13 cellular contexts compared by ENCODE assay signal in the genomic region with DNA sequence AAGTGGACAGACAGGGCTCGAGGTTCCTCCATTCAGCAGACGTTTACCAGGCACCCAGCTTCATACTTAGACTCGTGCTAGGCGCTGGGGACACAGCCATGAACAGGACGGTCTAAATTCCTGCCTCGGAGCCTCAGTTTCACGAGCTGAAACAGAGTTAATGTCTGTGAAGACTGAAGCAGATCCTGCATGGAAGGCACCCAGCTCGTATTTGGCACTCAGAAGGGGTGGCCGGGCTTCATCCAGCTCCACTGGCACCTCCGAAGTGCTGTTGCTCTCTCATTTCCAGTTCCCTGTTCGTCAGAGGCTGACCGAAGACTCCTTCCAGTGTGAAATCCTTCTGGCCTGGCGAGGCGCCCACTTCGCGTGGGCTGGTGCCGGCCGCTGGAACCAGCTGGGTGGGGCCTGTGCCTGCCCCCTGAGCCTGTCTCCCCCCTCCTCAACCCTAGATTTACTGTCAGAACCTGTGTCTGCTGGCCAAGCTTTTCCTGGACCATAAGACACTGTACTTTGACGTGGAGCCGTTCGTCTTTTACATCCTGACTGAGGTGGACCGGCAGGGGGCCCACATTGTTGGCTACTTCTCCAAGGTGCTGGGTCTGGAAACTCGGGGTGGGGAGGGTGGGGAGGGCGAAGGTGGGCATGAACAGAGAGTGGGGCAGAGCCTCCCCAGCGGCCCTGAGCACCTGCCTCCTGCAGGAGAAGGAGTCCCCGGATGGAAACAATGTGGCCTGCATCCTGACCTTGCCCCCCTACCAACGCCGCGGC. TPM values are rescaled to one million over a fixed set of nuclear protein-coding genes. Genes with fewer than 3 reads are reported as not detected.
DNase-seq lines count a peak whose midpoint lies in the region; ATAC-seq, FAIRE-seq and TF ChIP-seq lines count a peak whose summit lies in the region.
"Had no signal": no experiment of that assay in that cellular context is flagged by ENCODE, and none has a peak within 500 bp of the region (broad histone marks: within the 10 kb centered on the region; RNA-seq: fewer than 3 reads in every experiment).

No MANE protein-coding gene starts in this region.

- peaks cover 71% of the 10 kb centered on the region for H3K4me1 Mint-ChIP-seq in Calu3 (ENCODE audit: low read depth, unreplicated experiment)
- H3K4me1 Mint-ChIP-seq in neural progenitor cell: peaks cover 14% of the 10 kb centered on the region
- H3K4me1 Mint-ChIP-seq: activated B cell treated with CpG ODN at 0.5 μM for 24 hours had no signal

- H3K27ac Mint-ChIP-seq in Calu3 (ENCODE audit: unreplicated experiment) (peak overlapping the region; percentile 93), neural progenitor cell (no peak overlapping the region)
- H3K27ac Mint-ChIP-seq: activated B cell treated with CpG ODN at 0.5 μM for 24 hours had no signal

- in situ Hi-C loops in K562 (cut with MboI): no loop called here

- no peak for TF ChIP-seq POLR2A in K562 (conservative IDR thresholded peaks at IDR 0.05)

- H3K4me2 ChIP-seq in K562 (ENCODE audit: insufficient read depth, low read length) (no peak overlapping the region), skeletal muscle satellite cell (ENCODE audit: low read length) (peak overlapping the region; percentile 50), neural progenitor cell (no peak overlapping the region)

- H3K9me1 ChIP-seq in K562 (ENCODE audit: control insufficient read depth, insufficient read depth, low read length): no peaks in the 10 kb centered on the region

- peak; percentile 47 for DNase-seq in Calu3
- no peak for DNase-seq in K562 (ENCODE audit: extremely low read depth in 1 of 4, low spot score in 3 of 4)
- no peak for DNase-seq in left lobe of liver (ENCODE audit: low spot score)
- DNase-seq in NCI-H1092 (lab: John Stamatoyannopoulos, UW): no peak
- no peak for DNase-seq in stimulated activated naive CD8-positive, alpha-beta T cell treated with anti-CD3 and anti-CD28 coated beads, Interleukin-15, Interleukin-2, amounts not matched to agents 100 U/mL and 50 U/mL, for 24 hours
- DNase-seq in neural progenitor cell (ENCODE audit: low spot score): no peak
- no peak for DNase-seq in WERI-Rb-1
- DNase-seq: activated B cell treated with CpG ODN at 0.5 μM for 24 hours, NCI-H187 treated with DMSO at 0.1 percent for 48 hours had no signal

- WGBS in K562 (ENCODE audit: insufficient coverage, low coverage, missing lambda C conversion rate): 84% methylated on average over 27 of the region's 29 CpGs

- BruUV-seq in Calu3 (replicated peaks; lab: Mats Ljungman, UMichigan) (no TSS peak), K562 (replicated peaks; lab: Mats Ljungman, UMichigan) (no TSS peak)

- H3K9me3 Mint-ChIP-seq in Calu3 (ENCODE audit: low read depth, unreplicated experiment) (no peaks in the 10 kb centered on the region), neural progenitor cell (no peaks in the 10 kb centered on the region)
- H3K9me3 Mint-ChIP-seq: activated B cell treated with CpG ODN at 0.5 μM for 24 hours had no signal

- no peak for FAIRE-seq in K562 (lab: Jason Lieb, UNC)
- FAIRE-seq: endometrium had no signal

- H3K27me3 Mint-ChIP-seq in Calu3 (ENCODE audit: unreplicated experiment): no peaks in the 10 kb centered on the region
- H3K27me3 Mint-ChIP-seq in neural progenitor cell (ENCODE audit: insufficient read depth, low read depth): peaks cover 4% of the 10 kb centered on the region
- H3K27me3 Mint-ChIP-seq: activated B cell treated with CpG ODN at 0.5 μM for 24 hours had no signal

- no peak for TF ChIP-seq RAD21 in K562 (CRISPR knock-in tag; conservative IDR thresholded peaks at IDR 0.05 in 1 of 2, IDR thresholded peaks at IDR 0.05 in 1 of 2)

- H3F3A ChIP-seq in neural progenitor cell (ENCODE audit: low read depth): peaks cover 13% of the 10 kb centered on the region

- peak overlapping the region; percentile 51 for H3K4me3 Mint-ChIP-seq in Calu3 (ENCODE audit: low read depth, unreplicated experiment)
- H3K4me3 Mint-ChIP-seq in neural progenitor cell: no peak overlapping the region
- H3K4me3 Mint-ChIP-seq: activated B cell treated with CpG ODN at 0.5 μM for 24 hours had no signal

- H3K79me2 ChIP-seq in K562 (ENCODE audit: control insufficient read depth, insufficient read depth, low read length) (no peaks in the 10 kb centered on the region), neural progenitor cell (ENCODE audit: low read depth) (no peaks in the 10 kb centered on the region)

- H3K36me3 ChIP-seq in K562 (ENCODE audit: control insufficient read depth, insufficient read depth, low read length) (peaks cover 62% of the 10 kb centered on the region; the same call in 2 of the 3 replicates), skeletal muscle satellite cell (ENCODE audit: insufficient read depth, low read length) (peaks cover 10% of the 10 kb centered on the region), neural progenitor cell (no peaks in the 10 kb centered on the region), WERI-Rb-1 (peaks cover 49% of the 10 kb centered on the region)

- H3K27ac ChIP-seq in K562 (ENCODE audit: extremely low read depth, low read depth, low read length) (peak overlapping the region; percentile 90), neural progenitor cell (no peak overlapping the region), WERI-Rb-1 (no peak overlapping the region)

- H3K4me1 ChIP-seq in K562 (replicated peaks in 1 of 2; ENCODE audit: control insufficient read depth in 2 of 2, insufficient read depth in 2 of 2, low read length in 2 of 2): peaks cover 35 to 77% of the 10 kb centered on the region in 2 experiments
- H3K4me1 ChIP-seq in skeletal muscle satellite cell (ENCODE audit: control insufficient read depth, insufficient read depth, low read length): peaks cover 18% of the 10 kb centered on the region
- peaks cover 7% of the 10 kb centered on the region for H3K4me1 ChIP-seq in neural progenitor cell

- POLR2A ChIA-PET in K562 (lab: Yijun Ruan, JAX): interaction anchor here (0.6 to 5.0 kb wide), 9 partner anchors 9 to 34 kb away, joined by 3 to 44 read pairs (median 4); partner anchors contain the start of genes BCKDK and KAT8

- intact Hi-C loops in Calu3 (cut with micrococcal nuclease; ENCODE audit: unreplicated experiment) (loop anchor here (1.0 kb wide), 1 partner anchor 13 kb away; no protein-coding TSS in a partner anchor), K562 (cut with micrococcal nuclease) (no loop called here)

- H4K20me1 ChIP-seq in K562 (replicated peaks; ENCODE audit: control insufficient read depth, insufficient read depth, low read length) (no peaks in the 10 kb centered on the region), neural progenitor cell (ENCODE audit: low read depth) (peaks cover 6% of the 10 kb centered on the region)

- H3K36me3 Mint-ChIP-seq in Calu3 (ENCODE audit: insufficient read depth, unreplicated experiment) (peaks cover 79% of the 10 kb centered on the region), neural progenitor cell (peaks cover 18% of the 10 kb centered on the region)

- H2AFZ ChIP-seq in K562 (ENCODE audit: low read depth, low read length) (no peak overlapping the region), neural progenitor cell (replicated peaks) (no peak overlapping the region)

- H3K9ac ChIP-seq in K562 (ENCODE audit: insufficient read depth in 1 of 2, low read depth in 2 of 2, low read length in 2 of 2) (peak overlapping the region; percentile 63 to 86), skeletal muscle satellite cell (ENCODE audit: low read depth, low read length) (peak overlapping the region; percentile 51), neural progenitor cell (no peak overlapping the region)

- no peaks in the 10 kb centered on the region for H3K27me3 ChIP-seq in K562 (ENCODE audit: control insufficient read depth in 2 of 2, insufficient read depth in 2 of 2, low read length in 2 of 2)
- no peaks in the 10 kb centered on the region for H3K27me3 ChIP-seq in skeletal muscle satellite cell (ENCODE audit: control insufficient read depth, insufficient read depth, low read length)
- no peaks in the 10 kb centered on the region for H3K27me3 ChIP-seq in neural progenitor cell
- H3K27me3 ChIP-seq in WERI-Rb-1 (ENCODE audit: insufficient read depth, low read depth, severe bottlenecking): no peaks in the 10 kb centered on the region

- CTCF ChIA-PET in Calu3 (lab: Charles Lee): interaction anchor here (0.6 to 5.5 kb wide), 7 partner anchors 12 to 204 kb away, joined by 3 to 38 read pairs (median 4); partner anchors contain the start of genes KAT8, PYCARD, ZNF646 and ZNF668
- CTCF ChIA-PET in K562 (lab: Yijun Ruan, JAX; ENCODE audit: low intra/inter-chr PET ratio): no interaction called here

- TF ChIP-seq EP300 in K562 (IDR thresholded peaks at IDR 0.05; ENCODE audit: low read length): no peak

- H3K4me3 ChIP-seq in K562 (no peak overlapping the region), skeletal muscle satellite cell (ENCODE audit: low read length) (peak overlapping the region; percentile 18), neural progenitor cell (no peak overlapping the region), WERI-Rb-1 (ENCODE audit: low read depth, low read length) (no peak overlapping the region)

- ATAC-seq in K562 (no peak), left lobe of liver (peak; percentile 9)
- no peak for ATAC-seq in stimulated activated naive CD8-positive, alpha-beta T cell treated with anti-CD3 and anti-CD28 coated beads, Interleukin-15, Interleukin-2, amounts not matched to agents 100 U/mL and 50 U/mL, for 24 hours

- no peaks in the 10 kb centered on the region for H3K9me3 ChIP-seq in K562 (replicated peaks; ENCODE audit: control insufficient read depth, insufficient read depth, low read depth, low read length)
- H3K9me3 ChIP-seq in skeletal muscle satellite cell (replicated peaks; ENCODE audit: low read length): no peaks in the 10 kb centered on the region
- H3K9me3 ChIP-seq in neural progenitor cell (ENCODE audit: low read depth): no peaks in the 10 kb centered on the region
- H3K9me3 ChIP-seq in WERI-Rb-1 (ENCODE audit: severe bottlenecking): no peaks in the 10 kb centered on the region

- no peak for TF ChIP-seq CTCF in Calu3 (IDR thresholded peaks at IDR 0.05; ENCODE audit: unreplicated experiment)
- TF ChIP-seq CTCF in K562 (IDR thresholded peaks at IDR 0.05 in 2 of 3, conservative IDR thresholded peaks at IDR 0.05 in 1 of 3; ENCODE audit: insufficient read depth in 2 of 3, low read depth in 1 of 3, low read length in 3 of 3): no peak
- no peak for TF ChIP-seq CTCF in neural progenitor cell (IDR thresholded peaks at IDR 0.05)
- no peak for TF ChIP-seq CTCF in WERI-Rb-1 (IDR thresholded peaks at IDR 0.05; ENCODE audit: low read depth, low read length)

RNA-seq across cellular contexts. Expression of gene PRSS8, which starts 5.8 kb away (rescaled TPM):
- total RNA-seq in Calu3 (2022) (108 and 138 TPM in 2 replicates), K562 (2014; rRNA removed) (1.7 and 2.4 TPM in 2 replicates), K562 (2014; rRNA removed; fragmentation: Illumina TruSeq; extraction: Trizol) (0.32 and 0.69 TPM in 2 replicates), K562 (2015; rRNA removed; fragmentation: Illumina TruSeq; extraction: Trizol) (0.72 and 0.83 TPM in 2 replicates), K562 (2021) (3.0 and 3.9 TPM in 2 replicates), left lobe of liver (14.5 TPM), neural progenitor cell (ENCODE audit: low replicate concordance) (2.7 and 17.6 TPM in 2 replicates)
- total RNA-seq in K562 (2011; cell fraction: chromatin; rRNA removed; ENCODE audit: low replicate concordance): 0.95 and 3.2 TPM in 2 replicates
- 3.7 and 4.5 TPM in 2 replicates for total RNA-seq in K562 (2011; cell fraction: nucleolus; rRNA removed)
- 3.0 and 4.4 TPM in 2 replicates for total RNA-seq in K562 (2011; cell fraction: nucleoplasm; rRNA removed)
- polyA plus RNA-seq in K562 (2011; rRNA removed) (0.77 and 7.6 TPM in 2 replicates), K562 (2014; fragmentation: Illumina TruSeq; extraction: Trizol) (2.7 and 4.5 TPM in 2 replicates), K562 (2014; fragmentation: Nextera tagmentation; extraction: Ambion mirVana) (under 1 TPM in 1 of 2 experiments, not detected in 1; 0.25 TPM), K562 (2014; rRNA removed) (3.1 and 6.3 TPM in 2 replicates)
- 5.3 and 9.1 TPM in 2 replicates for polyA plus RNA-seq in K562 (2011; cell fraction: cytosol; rRNA removed)
- polyA plus RNA-seq in K562 (2011; cell fraction: nucleus; rRNA removed): 2.3 and 8.3 TPM in 2 replicates
- polyA plus RNA-seq in K562 (2012): 2.0 and 21.4 TPM in 2 replicates
- 0.60 and 1.4 TPM in 2 replicates for polyA minus RNA-seq in K562 (2011; rRNA and poly(A)+ RNA removed)
- polyA minus RNA-seq in K562 (2011; cell fraction: cytosol; rRNA and poly(A)+ RNA removed): 2.3 and 4.6 TPM in 2 replicates
- 0.40 and 3.3 TPM in 2 replicates for polyA minus RNA-seq in K562 (2011; cell fraction: nucleus; rRNA and poly(A)+ RNA removed)
- total RNA-seq in skeletal muscle satellite cell (2012; rRNA removed): not detected in 2 replicates
- total RNA-seq: activated B cell treated with CpG ODN at 0.5 μM for 24 hours, OCI-LY7 had no signal
- polyA plus RNA-seq: BJ had no signal

RNA-seq across cellular contexts. Expression of gene KAT8, which starts 12.3 kb away (rescaled TPM):
- total RNA-seq in Calu3 (2022) (66.6 and 69.9 TPM in 2 replicates), K562 (2014; rRNA removed) (76.4 and 79.5 TPM in 2 replicates), K562 (2014; rRNA removed; fragmentation: Illumina TruSeq; extraction: Trizol) (55.2 and 58.0 TPM in 2 replicates), K562 (2015; rRNA removed; fragmentation: Illumina TruSeq; extraction: Trizol) (64.7 and 70.0 TPM in 2 replicates), K562 (2021) (78.8 and 85.4 TPM in 2 replicates), left lobe of liver (27.0 TPM), neural progenitor cell (ENCODE audit: low replicate concordance) (59.7 and 71.7 TPM in 2 replicates)
- 101 and 172 TPM in 2 replicates for total RNA-seq in K562 (2011; cell fraction: chromatin; rRNA removed; ENCODE audit: low replicate concordance)
- 101 and 113 TPM in 2 replicates for total RNA-seq in K562 (2011; cell fraction: nucleolus; rRNA removed)
- 112 and 119 TPM in 2 replicates for total RNA-seq in K562 (2011; cell fraction: nucleoplasm; rRNA removed)
- polyA plus RNA-seq in K562 (2011; rRNA removed) (97.8 and 98.5 TPM in 2 replicates), K562 (2014; fragmentation: Illumina TruSeq; extraction: Trizol) (77.7 and 80.0 TPM in 2 replicates), K562 (2014; fragmentation: Nextera tagmentation; extraction: Ambion mirVana) (10 to 100 TPM; 10.0 to 12.3 TPM), K562 (2014; rRNA removed) (85.8 and 92.9 TPM in 2 replicates)
- 95.2 and 96.8 TPM in 2 replicates for polyA plus RNA-seq in K562 (2011; cell fraction: cytosol; rRNA removed)
- polyA plus RNA-seq in K562 (2011; cell fraction: nucleus; rRNA removed): 146 and 150 TPM in 2 replicates
- 51.8 and 72.0 TPM in 2 replicates for polyA plus RNA-seq in K562 (2012)
- 65.0 and 72.0 TPM in 2 replicates for polyA minus RNA-seq in K562 (2011; rRNA and poly(A)+ RNA removed)
- 35.7 and 42.9 TPM in 2 replicates for polyA minus RNA-seq in K562 (2011; cell fraction: cytosol; rRNA and poly(A)+ RNA removed)
- polyA minus RNA-seq in K562 (2011; cell fraction: nucleus; rRNA and poly(A)+ RNA removed): 26.0 and 35.5 TPM in 2 replicates
- 17.0 and 21.4 TPM in 2 replicates for total RNA-seq in skeletal muscle satellite cell (2012; rRNA removed)

RNA-seq across cellular contexts. Expression of gene PRSS36, which starts 20.1 kb away (rescaled TPM):
- total RNA-seq in Calu3 (2022): 1.6 TPM in 2 replicates
- total RNA-seq in K562 (2011; cell fraction: chromatin; rRNA removed; ENCODE audit: low replicate concordance): 1.1 TPM in 1 of 2 replicates, not detected in the other
- total RNA-seq in K562 (2011; cell fraction: nucleolus; rRNA removed): 0.67 and 0.92 TPM in 2 replicates
- total RNA-seq in K562 (2011; cell fraction: nucleoplasm; rRNA removed): 0.44 TPM in 1 of 2 replicates, not detected in the other
- 0.82 and 1.2 TPM in 2 replicates for total RNA-seq in K562 (2014; rRNA removed)
- total RNA-seq in K562 (2014; rRNA removed; fragmentation: Illumina TruSeq; extraction: Trizol): 0.38 TPM in 1 of 2 replicates, not detected in the other
- 0.36 and 0.68 TPM in 2 replicates for total RNA-seq in K562 (2015; rRNA removed; fragmentation: Illumina TruSeq; extraction: Trizol)
- 0.56 and 1.1 TPM in 2 replicates for total RNA-seq in K562 (2021)
- polyA plus RNA-seq in K562 (2011; rRNA removed): 0.54 and 0.85 TPM in 2 replicates
- 1.4 and 2.6 TPM in 2 replicates for polyA plus RNA-seq in K562 (2011; cell fraction: cytosol; rRNA removed)
- polyA plus RNA-seq in K562 (2011; cell fraction: nucleus; rRNA removed): 1.1 and 1.4 TPM in 2 replicates
- 0.33 and 0.65 TPM in 2 replicates for polyA plus RNA-seq in K562 (2012)
- polyA plus RNA-seq in K562 (2014; fragmentation: Illumina TruSeq; extraction: Trizol): 0.57 and 0.68 TPM in 2 replicates
- under 1 TPM in 1 of 2 experiments, not detected in 1; 0.22 TPM for polyA plus RNA-seq in K562 (2014; fragmentation: Nextera tagmentation; extraction: Ambion mirVana)
- 0.09 and 0.45 TPM in 2 replicates for polyA plus RNA-seq in K562 (2014; rRNA removed)
- 0.46 and 0.72 TPM in 2 replicates for polyA minus RNA-seq in K562 (2011; rRNA and poly(A)+ RNA removed)
- 0.95 and 1.4 TPM in 2 replicates for polyA minus RNA-seq in K562 (2011; cell fraction: cytosol; rRNA and poly(A)+ RNA removed)
- polyA minus RNA-seq in K562 (2011; cell fraction: nucleus; rRNA and poly(A)+ RNA removed): 0.67 and 0.78 TPM in 2 replicates
- total RNA-seq in left lobe of liver: 1.5 TPM
- total RNA-seq in skeletal muscle satellite cell (2012; rRNA removed): 0.25 and 0.66 TPM in 2 replicates
- total RNA-seq in neural progenitor cell (ENCODE audit: low replicate concordance): 0.30 and 0.68 TPM in 2 replicates
- total RNA-seq: OCI-LY7 had no signal

RNA-seq across cellular contexts. Expression of gene BCKDK, which starts 21.6 kb away (rescaled TPM):
- total RNA-seq in Calu3 (2022) (49.3 and 52.0 TPM in 2 replicates), K562 (2014; rRNA removed) (29.1 and 36.4 TPM in 2 replicates), K562 (2014; rRNA removed; fragmentation: Illumina TruSeq; extraction: Trizol) (6.0 and 9.0 TPM in 2 replicates), K562 (2015; rRNA removed; fragmentation: Illumina TruSeq; extraction: Trizol) (10.8 and 11.7 TPM in 2 replicates), K562 (2021) (33.1 and 34.8 TPM in 2 replicates), left lobe of liver (42.7 TPM), neural progenitor cell (ENCODE audit: low replicate concordance) (19.8 and 38.1 TPM in 2 replicates)
- total RNA-seq in K562 (2011; cell fraction: chromatin; rRNA removed; ENCODE audit: low replicate concordance): 17.8 and 57.4 TPM in 2 replicates
- 36.7 and 44.2 TPM in 2 replicates for total RNA-seq in K562 (2011; cell fraction: nucleolus; rRNA removed)
- 21.8 and 24.5 TPM in 2 replicates for total RNA-seq in K562 (2011; cell fraction: nucleoplasm; rRNA removed)
- polyA plus RNA-seq in K562 (2011; rRNA removed) (13.1 and 23.5 TPM in 2 replicates), K562 (2014; fragmentation: Illumina TruSeq; extraction: Trizol) (22.4 and 29.2 TPM in 2 replicates), K562 (2014; fragmentation: Nextera tagmentation; extraction: Ambion mirVana) (1 to 10 TPM in 1 of 2 experiments, under 1 TPM in 1; 0.58 to 1.5 TPM), K562 (2014; rRNA removed) (25.1 and 27.1 TPM in 2 replicates)
- polyA plus RNA-seq in K562 (2011; cell fraction: cytosol; rRNA removed): 16.2 and 36.5 TPM in 2 replicates
- polyA plus RNA-seq in K562 (2011; cell fraction: nucleus; rRNA removed): 62.9 and 85.4 TPM in 2 replicates
- 24.6 and 34.3 TPM in 2 replicates for polyA plus RNA-seq in K562 (2012)
- 9.3 and 10.0 TPM in 2 replicates for polyA minus RNA-seq in K562 (2011; rRNA and poly(A)+ RNA removed)
- polyA minus RNA-seq in K562 (2011; cell fraction: cytosol; rRNA and poly(A)+ RNA removed): 16.1 and 18.6 TPM in 2 replicates
- polyA minus RNA-seq in K562 (2011; cell fraction: nucleus; rRNA and poly(A)+ RNA removed): 29.1 and 36.5 TPM in 2 replicates
- 51.0 and 58.8 TPM in 2 replicates for total RNA-seq in skeletal muscle satellite cell (2012; rRNA removed)

RNA-seq across cellular contexts. Expression of gene VKORC1, which starts 35.2 kb away (rescaled TPM):
- total RNA-seq in Calu3 (2022) (80.1 and 86.8 TPM in 2 replicates), K562 (2014; rRNA removed) (68.1 and 83.3 TPM in 2 replicates), K562 (2014; rRNA removed; fragmentation: Illumina TruSeq; extraction: Trizol) (28.8 and 32.1 TPM in 2 replicates), K562 (2015; rRNA removed; fragmentation: Illumina TruSeq; extraction: Trizol) (36.1 and 37.2 TPM in 2 replicates), K562 (2021) (62.1 and 66.1 TPM in 2 replicates), left lobe of liver (101 TPM), neural progenitor cell (ENCODE audit: low replicate concordance) (95.9 and 137 TPM in 2 replicates)
- 51.0 and 124 TPM in 2 replicates for total RNA-seq in K562 (2011; cell fraction: chromatin; rRNA removed; ENCODE audit: low replicate concordance)
- total RNA-seq in K562 (2011; cell fraction: nucleolus; rRNA removed): 125 and 158 TPM in 2 replicates
- 125 and 133 TPM in 2 replicates for total RNA-seq in K562 (2011; cell fraction: nucleoplasm; rRNA removed)
- polyA plus RNA-seq in K562 (2011; rRNA removed) (119 and 164 TPM in 2 replicates), K562 (2014; fragmentation: Illumina TruSeq; extraction: Trizol) (70.3 and 79.1 TPM in 2 replicates), K562 (2014; fragmentation: Nextera tagmentation; extraction: Ambion mirVana) (10 to 100 TPM; 30.0 to 47.3 TPM), K562 (2014; rRNA removed) (112 and 121 TPM in 2 replicates)
- 399 and 484 TPM in 2 replicates for polyA plus RNA-seq in K562 (2011; cell fraction: cytosol; rRNA removed)
- polyA plus RNA-seq in K562 (2011; cell fraction: nucleus; rRNA removed): 102 and 144 TPM in 2 replicates
- polyA plus RNA-seq in K562 (2012): 97.9 and 107 TPM in 2 replicates
- polyA minus RNA-seq in K562 (2011; rRNA and poly(A)+ RNA removed): 83.5 and 88.3 TPM in 2 replicates
- polyA minus RNA-seq in K562 (2011; cell fraction: cytosol; rRNA and poly(A)+ RNA removed): 42.0 and 44.3 TPM in 2 replicates
- polyA minus RNA-seq in K562 (2011; cell fraction: nucleus; rRNA and poly(A)+ RNA removed): 18.0 and 29.5 TPM in 2 replicates
- total RNA-seq in skeletal muscle satellite cell (2012; rRNA removed): 94.3 and 167 TPM in 2 replicates
